Comparison of ENCODE assay signal across 8 cellular contexts in genomic region chr3:33798113-33798417, GRCh38. TPM values are rescaled to one million over a fixed set of nuclear protein-coding genes. Genes with fewer than 3 reads are reported as not detected.
DNase-seq lines count a peak whose midpoint lies in the region; ATAC-seq and TF ChIP-seq lines count a peak whose summit lies in the region.

No MANE protein-coding gene starts in this region.

- peak overlapping the region; percentile 97 for H3K27ac Mint-ChIP-seq in GM23338
- peak overlapping the region; percentile 98 for H3K27ac Mint-ChIP-seq in endodermal cell

- ATAC-seq in GM18508 (IDR thresholded peaks at IDR 0.05; ENCODE audit: insufficient read depth, unreplicated experiment), result peak; percentile 31
- ATAC-seq in GM23338, result peak; percentile 30
- no peak for ATAC-seq in esophagus mucosa

- H2AFZ ChIP-seq in GM23338, result peak overlapping the region; percentile 99
- peak overlapping the region; percentile 69 for H2AFZ ChIP-seq in MM.1S (ENCODE audit: low read length)

- TF ChIP-seq CTCF in GM23338 (conservative IDR thresholded peaks at IDR 0.05; ENCODE audit: low read depth in 2 of 2), result no peak
- no peak for TF ChIP-seq CTCF in MM.1S (IDR thresholded peaks at IDR 0.05; ENCODE audit: low read length)
- no peak for TF ChIP-seq CTCF in endodermal cell (conservative IDR thresholded peaks at IDR 0.05)
- no peak for TF ChIP-seq CTCF in neutrophil (IDR thresholded peaks at IDR 0.05)

- no peaks in the 10 kb centered on the region for H3K9me3 ChIP-seq in MM.1S (replicated peaks; ENCODE audit: insufficient read depth, low read length)
- H3K9me3 ChIP-seq in endodermal cell (ENCODE audit: control insufficient read depth, low read length), result peaks cover 12% of the 10 kb centered on the region
- no peaks in the 10 kb centered on the region for H3K9me3 ChIP-seq in neutrophil

- H3K27ac ChIP-seq in GM23338 (ENCODE audit: low read depth) (no peak overlapping the region), MM.1S (ENCODE audit: low read length) (peak overlapping the region; percentile 79; the same call in 1 of the 2 replicates), endodermal cell (ENCODE audit: low read depth, low read length) (no peak overlapping the region), neutrophil (peak overlapping the region; percentile 90)

- peak; percentile 26 for DNase-seq in GM23338 (ENCODE audit: low spot score)
- DNase-seq in MM.1S, result no peak
- no peak for DNase-seq in endodermal cell
- DNase-seq in hepatic stellate cell (ENCODE audit: low spot score), result no peak
- no peak for DNase-seq in mesenteric fat pad (ENCODE audit: low spot score)

- H3K9me3 Mint-ChIP-seq in GM23338, result peaks cover 4% of the 10 kb centered on the region
- H3K9me3 Mint-ChIP-seq in endodermal cell, result peaks cover 10% of the 10 kb centered on the region

- H3K27me3 Mint-ChIP-seq in GM23338 (ENCODE audit: insufficient read depth, low read depth, poor library complexity) (peaks cover 6% of the 10 kb centered on the region), endodermal cell (ENCODE audit: insufficient read depth) (no peaks in the 10 kb centered on the region)

- WGBS in endodermal cell (ENCODE audit: insufficient coverage in 1 of 2, insufficient read length in 1 of 2), 2 experiments, result 1 to 7% methylated on average over 6 to 9 of the region's 9 CpGs

- H3K27me3 ChIP-seq in GM23338 (ENCODE audit: insufficient read depth) (no peaks in the 10 kb centered on the region), MM.1S (replicated peaks; ENCODE audit: insufficient read depth, low read length) (no peaks in the 10 kb centered on the region), endodermal cell (ENCODE audit: control insufficient read depth, insufficient read depth, low read length, poor library complexity, severe bottlenecking) (no peaks in the 10 kb centered on the region), neutrophil (no peaks in the 10 kb centered on the region)

- H3K36me3 Mint-ChIP-seq in GM23338 (ENCODE audit: low read depth) (peaks cover 16% of the 10 kb centered on the region), endodermal cell (ENCODE audit: low read depth) (peaks cover 13% of the 10 kb centered on the region)

- H3K79me2 ChIP-seq in GM23338 (replicated peaks; ENCODE audit: insufficient read depth), result peaks cover 47% of the 10 kb centered on the region
- H3K79me2 ChIP-seq in MM.1S (ENCODE audit: low read length), result peaks cover 45% of the 10 kb centered on the region

- peak overlapping the region; percentile 90 for H3K4me3 ChIP-seq in GM23338
- peak overlapping the region; percentile 92 for H3K4me3 ChIP-seq in MM.1S (ENCODE audit: low read length)
- H3K4me3 ChIP-seq in endodermal cell (ENCODE audit: low read length), result peak overlapping the region; percentile 92
- peak overlapping the region; percentile 77 to 78 for H3K4me3 ChIP-seq in neutrophil (ENCODE audit: low read depth in 1 of 2, low read length in 1 of 2)

- H3K4me2 ChIP-seq in GM23338, result peak overlapping the region; percentile 98
- H3K4me2 ChIP-seq in MM.1S (ENCODE audit: low read depth, low read length), result peak overlapping the region; percentile 94

- H3K36me3 ChIP-seq in GM23338 (ENCODE audit: insufficient read depth), result 0 out of 2 replicates have a peak, but pooled peaks cover 3% of the 10 kb centered on the region
- 0 out of 2 replicates have a peak, but pooled peaks cover 4% of the 10 kb centered on the region for H3K36me3 ChIP-seq in MM.1S (replicated peaks; ENCODE audit: insufficient read depth, low read length)
- peaks cover 11% of the 10 kb centered on the region for H3K36me3 ChIP-seq in endodermal cell (ENCODE audit: control insufficient read depth, insufficient read depth, low read length)
- peaks cover 3% of the 10 kb centered on the region for H3K36me3 ChIP-seq in neutrophil

- H3K4me1 Mint-ChIP-seq in GM23338 (peaks cover 19% of the 10 kb centered on the region), endodermal cell (peaks cover 13% of the 10 kb centered on the region)

- H3F3A ChIP-seq in GM23338 (replicated peaks; ENCODE audit: low read depth) (no peaks in the 10 kb centered on the region; the same call in 1 of the 2 replicates), MM.1S (ENCODE audit: insufficient read depth, low read length) (peaks cover 11% of the 10 kb centered on the region)

- H3K4me3 Mint-ChIP-seq in GM23338 (peak overlapping the region; percentile 99), endodermal cell (peak overlapping the region; percentile 87)

- H4K20me1 ChIP-seq in GM23338 (replicated peaks; ENCODE audit: insufficient read depth), result no peaks in the 10 kb centered on the region
- H4K20me1 ChIP-seq in MM.1S (ENCODE audit: insufficient read depth, low read length), result 0 out of 2 replicates have a peak, but pooled peaks cover 3% of the 10 kb centered on the region

- peaks cover 8% of the 10 kb centered on the region; the same call in 1 of the 2 replicates for H3K4me1 ChIP-seq in GM23338 (ENCODE audit: insufficient read depth)
- peaks cover 12% of the 10 kb centered on the region for H3K4me1 ChIP-seq in MM.1S (ENCODE audit: low read length)
- H3K4me1 ChIP-seq in endodermal cell (ENCODE audit: control insufficient read depth, insufficient read depth, low read length), result no peaks in the 10 kb centered on the region
- H3K4me1 ChIP-seq in neutrophil (ENCODE audit: control insufficient read depth in 1 of 2, insufficient read depth in 1 of 2, low read depth in 1 of 2, low read length in 1 of 2), result peaks cover 23 to 31% of the 10 kb centered on the region in 2 experiments

- H3K9me2 ChIP-seq in GM23338 (ENCODE audit: insufficient read depth) (no peaks in the 10 kb centered on the region), MM.1S (replicated peaks; ENCODE audit: insufficient read depth, low read length) (no peaks in the 10 kb centered on the region)

- H3K9ac ChIP-seq in MM.1S (ENCODE audit: low read length) (peak overlapping the region; percentile 83), endodermal cell (ENCODE audit: extremely low read depth, low read length, poor library complexity, severe bottlenecking) (peak overlapping the region; percentile 86)

TF ChIP-seq in GM23338, 12 proteins besides CTCF, POLR2A, EP300 and RAD21:
- TF ChIP-seq STAT1 (IDR thresholded peaks at IDR 0.05; ENCODE audit: unreplicated experiment), result no peak
- TF ChIP-seq POLR2AphosphoS5 (IDR thresholded peaks at IDR 0.05; ENCODE audit: low read depth), result no peak
- no peak for TF ChIP-seq ZNF114 (CRISPR knock-in tag; IDR thresholded peaks at IDR 0.05)
- TF ChIP-seq EZH2 (IDR thresholded peaks at IDR 0.05; ENCODE audit: low read depth, unreplicated experiment), result no peak
- TF ChIP-seq NANOG (IDR thresholded peaks at IDR 0.05; ENCODE audit: borderline replicate concordance), result no peak
- no peak for TF ChIP-seq CREB1 (CRISPR knock-in tag; IDR thresholded peaks at IDR 0.05; ENCODE audit: low read depth)

RNA-seq across cellular contexts. Expression of gene PDCD6IP, which starts 0.4 kb away (rescaled TPM):
- 139 and 185 TPM in 2 replicates for total RNA-seq in GM23338 (2014; rRNA removed; shearing (Covaris generic))
- polyA plus RNA-seq in GM23338 (2016; fragmentation: Nextera tagmentation; extraction: Ambion mirVana), result 34.0 and 45.1 TPM in 2 replicates
- total RNA-seq in endodermal cell (100 to 1,000 TPM; 120 to 134 TPM), mesenteric fat pad (256 TPM), esophagus mucosa (251 TPM)
- polyA plus RNA-seq in endodermal cell (2013, experiment 1 of 2), result 107 TPM
- 92.4 TPM for polyA plus RNA-seq in endodermal cell (2013, experiment 2 of 2)

Comparison
In these comparisons a context has a peak if more than half of its experiments do, and no peak if none do; other contexts are left out.
1. H3K27ac ChIP-seq: peak in MM.1S (single experiment) and neutrophil (single experiment); none in GM23338 (single experiment) and endodermal cell (single experiment).
2. Peak in every context shown above with its lines, with median percentiles within 50 percentile points of each other: H3K4me3 ChIP-seq.